ENCODE assay signal across 8 cellular contexts in genomic region chr19:11203194-11204075, GRCh38. TPM values are rescaled to one million over a fixed set of nuclear protein-coding genes. Genes with fewer than 3 reads are reported as not detected.
A peak's percentile ranks its signal among the peaks of the same experiment; 100 is the strongest.
DNase-seq lines count a peak whose midpoint lies in the region; TF ChIP-seq lines count a peak whose summit lies in the region.

No MANE protein-coding gene starts in this region.

- H3K4me3 ChIP-seq in foreskin fibroblast (ENCODE audit: low read depth in 1 of 2, low read length in 2 of 2): no peak overlapping the region
- H3K4me3 ChIP-seq in uterus: no peak overlapping the region

- peak in 2 of 3 experiments; percentile 43 to 52 for DNase-seq in NCI-H1417 (lab: John Stamatoyannopoulos, UW)
- no peak for DNase-seq in NCI-H1417 treated with DMSO at 0.1 percent for 48 hours (lab: John Stamatoyannopoulos, UW)
- peak; percentile 59 for DNase-seq in NCI-H69 (lab: John Stamatoyannopoulos, UW)
- DNase-seq in activated effector memory CD4-positive, alpha-beta T cell treated with anti-CD3 and anti-CD28 coated beads, Interleukin-2, amount 50 U/mL, for 16 hours: peak; percentile 78
- peak; percentile 86 to 92 for DNase-seq in foreskin fibroblast
- peak; percentile 14 for DNase-seq in non-pigmented ciliary epithelial cell (ENCODE audit: low read depth)
- DNase-seq in uterus: peak; percentile 93 to 98
- no peak for DNase-seq in NCI-H2029 treated with DMSO at 0.1 percent for 48 hours (lab: John Stamatoyannopoulos, UW)

- H3K4me1 ChIP-seq in uterus: peaks cover 4 to 5% of the 10 kb centered on the region in 2 donors

- TF ChIP-seq POLR2A in uterus (IDR thresholded peaks at IDR 0.05): no peak

- no peaks in the 10 kb centered on the region for H3K9me3 ChIP-seq in uterus

- intact Hi-C loops in uterus (cut with DNase I; ENCODE audit: low total_unique reads): loop anchor here (5.0 to 10.0 kb wide), 2 partner anchors 66 to 169 kb away; no protein-coding TSS in a partner anchor

- peak; percentile 76 for TF ChIP-seq CTCF in foreskin fibroblast (IDR thresholded peaks at IDR 0.05; ENCODE audit: low read depth, low read length)
- TF ChIP-seq CTCF in uterus (IDR thresholded peaks at IDR 0.05): peak; percentile 90 to 98 (median 96)

- H3K36me3 ChIP-seq in uterus: no peaks in the 10 kb centered on the region

- H3K27ac ChIP-seq in uterus: peak overlapping the region; percentile 98 to 99

- H3K27me3 ChIP-seq in uterus: no peaks in the 10 kb centered on the region

RNA-seq across cellular contexts. Expression of gene KANK2, which starts 6.1 kb away (rescaled TPM):
- 100 to 1,000 TPM; 326 to 762 (median 535) TPM for total RNA-seq in uterus

RNA-seq across cellular contexts. Expression of gene ANGPTL8, which starts 36.0 kb away (rescaled TPM):
- 1 to 10 TPM in 1 of 4 donors, not detected in 3; 3.0 TPM for total RNA-seq in uterus

RNA-seq across cellular contexts. Expression of gene SPC24, which starts 47.9 kb away (rescaled TPM):
- total RNA-seq in uterus: 10 to 100 TPM in 1 of 4 donors, 1 to 10 TPM in 3; 1.8 to 21.8 (median 2.6) TPM

RNA-seq across cellular contexts. Expression of gene DOCK6, which starts 58.9 kb away (rescaled TPM):
- total RNA-seq in uterus: 10 to 100 TPM; 13.5 to 89.4 (median 38.6) TPM

Comparison
In these comparisons a context has a peak if more than half of its experiments do, and no peak if none do; other contexts are left out.
1. DNase-seq: peak in NCI-H1417 (2 of 3), NCI-H69 (single experiment), activated effector memory CD4-positive, alpha-beta T cell treated with anti-CD3 and anti-CD28 coated beads, Interleukin-2, amount 50 U/mL, for 16 hours (single experiment), foreskin fibroblast (2 of 2), non-pigmented ciliary epithelial cell (single experiment) and uterus (2 of 2); none in NCI-H1417 treated with DMSO at 0.1 percent for 48 hours (single experiment) and NCI-H2029 treated with DMSO at 0.1 percent for 48 hours (single experiment).